11 cellular contexts compared by ENCODE assay signal in genomic region chr9:32289756-32290155, GRCh38.
"Had no signal": no experiment of that assay in that cellular context is flagged by ENCODE, and none has a peak within 500 bp of the region (broad histone marks: within the 10 kb centered on the region; RNA-seq: fewer than 3 reads in every experiment).

No MANE protein-coding gene starts in this region.

- H3K9me3 ChIP-seq: HAP-1 had no signal

- H3K27ac ChIP-seq: GM23248 had no signal

- H3K4me3 Mint-ChIP-seq: GM23338, H9, HFFc6 had no signal

- H3K27ac Mint-ChIP-seq: GM23338, H9, HFFc6 had no signal

- H3K4me2 ChIP-seq: GM23338 had no signal

- FAIRE-seq: H1, H54 had no signal

- DNase-seq: GM23248, GOT3, H7, H9, HCEC 1CT, HFFc6 had no signal

- H3K9ac ChIP-seq: GM23248 had no signal

- H3K9me3 Mint-ChIP-seq: HFFc6 had no signal

- H3K4me1 ChIP-seq: HAP-1 had no signal

- ATAC-seq: GM23338, HCT116 had no signal

- H3K36me3 ChIP-seq: HAP-1 had no signal

- H2AFZ ChIP-seq: GM23248, GM23338 had no signal

- H3K4me3 ChIP-seq: GM23248, GM23338, HAP-1 had no signal

- H3K4me1 Mint-ChIP-seq: GM23338, H9 had no signal
